Comparison of ENCODE assay signal across 8 cellular contexts in the genomic region with DNA sequence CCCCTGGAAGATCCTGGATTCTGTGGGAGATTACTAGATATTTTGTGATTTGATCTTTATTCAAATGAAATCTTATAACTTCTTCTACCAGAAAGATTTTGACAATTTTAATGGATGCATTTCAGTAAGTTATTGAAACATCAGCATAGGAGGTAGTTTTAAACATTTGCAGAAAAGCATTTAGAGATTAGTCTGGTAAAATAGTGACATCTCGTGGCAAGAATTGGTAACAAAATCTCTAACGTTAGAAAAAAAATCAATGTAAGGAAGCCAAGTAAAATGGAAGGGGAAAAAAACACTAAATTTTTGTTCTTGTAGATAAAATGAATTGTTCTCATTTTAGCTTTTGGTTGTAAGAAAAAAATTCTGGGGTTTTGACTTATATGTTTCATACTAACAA.
DNase-seq lines count a peak whose midpoint lies in the region; ATAC-seq, FAIRE-seq and TF ChIP-seq lines count a peak whose summit lies in the region.

No MANE protein-coding gene starts in this region.

- H3K4me2 ChIP-seq in astrocyte (ENCODE audit: low read length) (no peak overlapping the region), mesenchymal stem cell (ENCODE audit: low read length, poor library complexity, severe bottlenecking) (no peak overlapping the region)

- H3K9ac ChIP-seq in astrocyte (ENCODE audit: low read length) = no peak overlapping the region
- no peak overlapping the region for H3K9ac ChIP-seq in mesenchymal stem cell (ENCODE audit: low read length)

- H3K4me3 Mint-ChIP-seq in astrocyte (ENCODE audit: unreplicated experiment) = no peak overlapping the region

- DNase-seq in EL = peak; percentile 11
- DNase-seq in M059J (ENCODE audit: low read depth) = peak; percentile 46
- peak; percentile 22 for DNase-seq in astrocyte (ENCODE audit: low read depth)
- DNase-seq in mesenchymal stem cell = peak; percentile 42
- DNase-seq in lower leg skin (ENCODE audit: low spot score in 2 of 2) = no peak
- no peak for DNase-seq in omental fat pad (ENCODE audit: low spot score)
- DNase-seq in DMS79 treated with DMSO at 0.1 percent for 48 hours (lab: John Stamatoyannopoulos, UW) = no peak

- no peaks in the 10 kb centered on the region for H3K27me3 Mint-ChIP-seq in astrocyte (ENCODE audit: low read depth, unreplicated experiment)

- no peak overlapping the region for H3K27ac Mint-ChIP-seq in astrocyte (ENCODE audit: unreplicated experiment)

- no peak overlapping the region for H4K8ac ChIP-seq in mesenchymal stem cell (ENCODE audit: low read length)

- no peak overlapping the region for H2BK5ac ChIP-seq in mesenchymal stem cell (ENCODE audit: low read depth, low read length, poor library complexity, severe bottlenecking)

- H3K4me3 ChIP-seq in astrocyte (ENCODE audit: insufficient read depth, low read depth, low read length) = no peak overlapping the region
- H3K4me3 ChIP-seq in mesenchymal stem cell (ENCODE audit: insufficient read depth in 1 of 2, low read depth in 1 of 2, low read length in 2 of 2) = no peak overlapping the region
- no peak overlapping the region for H3K4me3 ChIP-seq in lower leg skin (ENCODE audit: low read depth, poor library complexity, severe bottlenecking)

- no peaks in the 10 kb centered on the region for H3K9me3 Mint-ChIP-seq in astrocyte (ENCODE audit: unreplicated experiment)

- H3K27ac ChIP-seq in astrocyte (ENCODE audit: low read depth, low read length) = no peak overlapping the region
- H3K27ac ChIP-seq in mesenchymal stem cell (ENCODE audit: low read length, poor library complexity, severe bottlenecking) = no peak overlapping the region

- no peak overlapping the region for H3K14ac ChIP-seq in mesenchymal stem cell (ENCODE audit: low read length in 2 of 2)

- peak; percentile 35 for TF ChIP-seq CTCF in astrocyte (IDR thresholded peaks at IDR 0.05; ENCODE audit: insufficient read depth, low read depth, low read length)
- TF ChIP-seq CTCF in lower leg skin (IDR thresholded peaks at IDR 0.05) = no peak
- TF ChIP-seq CTCF in omental fat pad (IDR thresholded peaks at IDR 0.05) = no peak

- no peak overlapping the region for H2AK5ac ChIP-seq in mesenchymal stem cell (ENCODE audit: low read length, severe bottlenecking)

- peak; percentile 99 for FAIRE-seq in astrocyte (lab: Jason Lieb, UNC)

- ATAC-seq in omental fat pad (ENCODE audit: low FRiP score) = no peak
- ATAC-seq in GM21737 (IDR thresholded peaks at IDR 0.05; ENCODE audit: unreplicated experiment) = no peak

- no peaks in the 10 kb centered on the region for H3K36me3 Mint-ChIP-seq in astrocyte (ENCODE audit: low read depth, unreplicated experiment)

- no peaks in the 10 kb centered on the region for H3K27me3 ChIP-seq in astrocyte (ENCODE audit: insufficient read depth, low read length)
- H3K27me3 ChIP-seq in mesenchymal stem cell (ENCODE audit: control insufficient read depth in 1 of 2, insufficient read depth in 1 of 2, low read length in 2 of 2) = peaks cover 0 to 15% of the 10 kb centered on the region in 2 experiments

- no peak for TF ChIP-seq POLR2A in lower leg skin (IDR thresholded peaks at IDR 0.05)

- no peaks in the 10 kb centered on the region for H3K79me2 ChIP-seq in astrocyte (ENCODE audit: insufficient read depth, low read length)

- no peak overlapping the region for H4K91ac ChIP-seq in mesenchymal stem cell (ENCODE audit: low read length)

- H3K36me3 ChIP-seq in astrocyte (ENCODE audit: insufficient read depth, low read length) = no peaks in the 10 kb centered on the region
- H3K36me3 ChIP-seq in mesenchymal stem cell (ENCODE audit: control insufficient read depth in 1 of 2, insufficient read depth in 2 of 2, low read depth in 1 of 2, low read length in 2 of 2) = no peaks in the 10 kb centered on the region

- H3K9me3 ChIP-seq in astrocyte (ENCODE audit: insufficient read depth, low read depth, low read length) = no peaks in the 10 kb centered on the region
- H3K9me3 ChIP-seq in mesenchymal stem cell (ENCODE audit: control insufficient read depth, low read length) = no peaks in the 10 kb centered on the region

- H3K79me1 ChIP-seq in mesenchymal stem cell (replicated peaks; ENCODE audit: low read length, poor library complexity, severe bottlenecking) = no peaks in the 10 kb centered on the region

- H2BK12ac ChIP-seq in mesenchymal stem cell (ENCODE audit: low read length in 2 of 2) = no peak overlapping the region

- 4% methylated on average over 2 of the region's 2 CpGs for WGBS in mesenchymal stem cell
- WGBS in lower leg skin, 2 donors = 0% methylated on average over 2 of the region's 2 CpGs

- no peak overlapping the region for H3K18ac ChIP-seq in mesenchymal stem cell (ENCODE audit: low read depth in 1 of 2, low read length in 2 of 2)

- no peak overlapping the region for H2BK120ac ChIP-seq in mesenchymal stem cell (ENCODE audit: low read depth, low read length)

- no peak overlapping the region for H2AFZ ChIP-seq in astrocyte (ENCODE audit: low read depth, low read length)
- no peak overlapping the region for H2AFZ ChIP-seq in mesenchymal stem cell (ENCODE audit: low read depth, low read length)

- H2BK15ac ChIP-seq in mesenchymal stem cell (ENCODE audit: low read depth, poor library complexity, severe bottlenecking) = no peak overlapping the region

- no peak overlapping the region for H3K4ac ChIP-seq in mesenchymal stem cell (ENCODE audit: low read depth in 1 of 2, low read length in 2 of 2)

- no peaks in the 10 kb centered on the region for H3K4me1 ChIP-seq in astrocyte (ENCODE audit: insufficient read depth, low read length)
- H3K4me1 ChIP-seq in mesenchymal stem cell (ENCODE audit: control insufficient read depth, insufficient read depth, low read depth, low read length) = no peaks in the 10 kb centered on the region

- no peak overlapping the region for H3K23ac ChIP-seq in mesenchymal stem cell (ENCODE audit: low read length in 2 of 2)

- intact Hi-C loops in lower leg skin (cut with DNase I; ENCODE audit: low total_unique reads) = no loop called here

- no peaks in the 10 kb centered on the region for H3K4me1 Mint-ChIP-seq in astrocyte (ENCODE audit: low read depth, unreplicated experiment)

- no peaks in the 10 kb centered on the region for H4K20me1 ChIP-seq in astrocyte (ENCODE audit: insufficient read depth, low read length)

Comparison
In these comparisons a context has a peak if more than half of its experiments do, and no peak if none do; other contexts are left out.
1. DNase-seq: peak in EL (single experiment), M059J (single experiment), astrocyte (single experiment) and mesenchymal stem cell (single experiment); none in lower leg skin (0 of 2), omental fat pad (single experiment) and DMS79 treated with DMSO at 0.1 percent for 48 hours (single experiment).